ENCODE assay signal across 8 cellular contexts in the genomic region with DNA sequence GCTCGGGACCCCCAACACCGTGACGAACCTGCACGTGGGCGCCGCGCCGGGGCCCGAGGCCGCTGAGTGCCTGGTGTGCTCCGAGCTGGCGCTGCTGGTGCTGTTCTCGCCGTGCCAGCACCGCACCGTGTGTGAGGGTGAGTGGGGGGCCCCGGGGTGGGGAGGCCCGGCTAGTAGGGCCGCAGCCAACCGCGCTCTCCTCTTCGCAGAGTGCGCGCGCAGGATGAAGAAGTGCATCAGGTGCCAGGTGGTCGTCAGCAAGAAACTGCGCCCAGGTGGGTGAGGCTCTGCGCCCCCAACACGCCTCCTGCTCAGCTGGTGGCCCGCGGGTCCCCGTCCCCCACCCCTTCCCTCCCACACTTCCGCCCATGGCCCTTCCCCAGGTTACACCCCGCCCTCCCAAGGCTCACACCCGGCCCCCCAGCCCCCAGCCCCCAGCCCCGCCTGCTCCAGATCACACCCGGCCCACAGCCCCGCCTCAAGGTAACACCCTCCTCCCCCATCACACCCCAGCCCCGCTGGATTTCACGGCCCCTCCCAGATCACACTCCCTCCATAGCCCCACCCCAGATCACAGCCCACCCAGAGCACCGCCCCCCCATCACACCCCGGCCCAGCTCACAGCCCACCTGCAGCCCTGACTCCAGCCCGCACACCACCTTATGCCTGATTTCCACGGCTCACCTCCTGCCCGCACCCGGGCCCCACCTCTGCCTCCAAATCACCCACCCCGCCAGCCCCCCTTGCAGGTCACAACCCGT. TPM values are rescaled to one million over a fixed set of nuclear protein-coding genes. Genes with fewer than 3 reads are reported as not detected.
DNase-seq lines count a peak whose midpoint lies in the region; ATAC-seq and TF ChIP-seq lines count a peak whose summit lies in the region.

No MANE protein-coding gene starts in this region.

- no peaks in the 10 kb centered on the region for H3K27me3 Mint-ChIP-seq in CD8-positive, alpha-beta T cell (ENCODE audit: low read depth)
- peaks cover 4% of the 10 kb centered on the region for H3K27me3 Mint-ChIP-seq in activated B cell treated with CpG ODN at 0.5 μM for 24 hours
- no peaks in the 10 kb centered on the region for H3K27me3 Mint-ChIP-seq in Caco-2 (ENCODE audit: insufficient read depth, unreplicated experiment)

- H3K4me3 Mint-ChIP-seq in CD8-positive, alpha-beta T cell: peak overlapping the region; percentile 92
- peak overlapping the region; percentile 62 for H3K4me3 Mint-ChIP-seq in activated B cell treated with CpG ODN at 0.5 μM for 24 hours
- no peak overlapping the region for H3K4me3 Mint-ChIP-seq in Caco-2 (ENCODE audit: unreplicated experiment)

- no peaks in the 10 kb centered on the region for H3K9me3 Mint-ChIP-seq in CD8-positive, alpha-beta T cell
- H3K9me3 Mint-ChIP-seq in activated B cell treated with CpG ODN at 0.5 μM for 24 hours (no peaks in the 10 kb centered on the region), Caco-2 (ENCODE audit: unreplicated experiment) (no peaks in the 10 kb centered on the region)

- H3K36me3 ChIP-seq in CD8-positive, alpha-beta T cell (ENCODE audit: insufficient read depth, low read length): no peaks in the 10 kb centered on the region
- no peaks in the 10 kb centered on the region for H3K36me3 ChIP-seq in Caco-2 (ENCODE audit: control insufficient read depth, insufficient read depth, low read length)

- ATAC-seq in CD8-positive, alpha-beta T cell: peak; percentile 65
- ATAC-seq in activated B cell treated with CpG ODN at 0.5 μM for 24 hours (ENCODE audit: low read depth): peak; percentile 48
- no peak for ATAC-seq in HG03565 (IDR thresholded peaks at IDR 0.05; ENCODE audit: unreplicated experiment)

- no peaks in the 10 kb centered on the region for H3K9me3 ChIP-seq in CD8-positive, alpha-beta T cell (ENCODE audit: low read length)
- no peaks in the 10 kb centered on the region for H3K9me3 ChIP-seq in Caco-2

- peaks cover 13% of the 10 kb centered on the region for H3K4me1 Mint-ChIP-seq in CD8-positive, alpha-beta T cell (ENCODE audit: low read depth)
- H3K4me1 Mint-ChIP-seq in activated B cell treated with CpG ODN at 0.5 μM for 24 hours: peaks cover 6% of the 10 kb centered on the region
- no peaks in the 10 kb centered on the region for H3K4me1 Mint-ChIP-seq in Caco-2 (ENCODE audit: low read depth, unreplicated experiment)

- no peaks in the 10 kb centered on the region for H3K36me3 Mint-ChIP-seq in CD8-positive, alpha-beta T cell
- H3K36me3 Mint-ChIP-seq in activated B cell treated with CpG ODN at 0.5 μM for 24 hours (ENCODE audit: low read depth): no peaks in the 10 kb centered on the region
- peaks cover 13% of the 10 kb centered on the region for H3K36me3 Mint-ChIP-seq in Caco-2 (ENCODE audit: insufficient read depth, unreplicated experiment)

- peak overlapping the region; percentile 63 for H3K27ac ChIP-seq in CD8-positive, alpha-beta T cell (ENCODE audit: low read depth, low read length)

- CTCF ChIA-PET in CD8-positive, alpha-beta T cell (lab: Charles Lee): interaction anchor here (0.8 to 2.8 kb wide), 4 partner anchors 12 to 52 kb away, joined by 3 to 10 read pairs (median 7); partner anchors contain the start of gene MIB2
- CTCF ChIA-PET in activated B cell treated with CpG ODN at 0.5 μM for 24 hours (lab: Charles Lee): no interaction called here
- CTCF ChIA-PET in Caco-2 (lab: Charles Lee): no interaction called here

- H3K4me3 ChIP-seq in CD8-positive, alpha-beta T cell (ENCODE audit: low read depth, low read length): peak overlapping the region; percentile 65
- no peak overlapping the region for H3K4me3 ChIP-seq in Caco-2 (ENCODE audit: low read depth, low read length)

- POLR2A ChIA-PET in CD8-positive, alpha-beta T cell (lab: Charles Lee): interaction anchor here (0.8 to 4.1 kb wide), 11 partner anchors 12 to 279 kb away, joined by 3 to 112 read pairs (median 5); partner anchors contain the start of genes AURKAIP1, CCNL2, CDK11A and MIB2
- POLR2A ChIA-PET in activated B cell treated with CpG ODN at 0.5 μM for 24 hours (lab: Charles Lee) (interaction anchor here (0.5 to 4.1 kb wide), 11 partner anchors 9 to 817 kb away, joined by 3 to 35 read pairs (median 4); partner anchors contain the start of gene MIB2), Caco-2 (lab: Charles Lee) (no interaction called here)

- no peaks in the 10 kb centered on the region for H3K27me3 ChIP-seq in CD8-positive, alpha-beta T cell (ENCODE audit: insufficient read depth, low read length)
- H3K27me3 ChIP-seq in Caco-2 (replicated peaks; ENCODE audit: control insufficient read depth, insufficient read depth, low read length): no peaks in the 10 kb centered on the region

- DNase-seq in CD8-positive, alpha-beta T cell: peak; percentile 62 to 91 (median 79)
- DNase-seq in activated B cell treated with CpG ODN at 0.5 μM for 24 hours (no peak), Caco-2 (no peak), NCI-H128 (lab: John Stamatoyannopoulos, UW; ENCODE audit: unreplicated experiment) (no peak), HuH-7.5 (ENCODE audit: low spot score) (no peak)
- peak; percentile 82 for DNase-seq in central memory CD4-positive, alpha-beta T cell
- DNase-seq in stimulated activated CD4-positive, alpha-beta T cell treated with anti-CD3 and anti-CD28 coated beads, Interleukin-15, amount 100 ng/mL, for 24 hours: peak; percentile 66

- no peak for TF ChIP-seq CTCF in CD8-positive, alpha-beta T cell (IDR thresholded peaks at IDR 0.05)
- TF ChIP-seq CTCF in activated B cell treated with CpG ODN at 0.5 μM for 24 hours (IDR thresholded peaks at IDR 0.05): no peak
- TF ChIP-seq CTCF in Caco-2 (IDR thresholded peaks at IDR 0.05; ENCODE audit: insufficient read depth in 1 of 2, low read depth in 1 of 2, low read length in 1 of 2, severe bottlenecking in 1 of 2, unreplicated experiment in 1 of 2): no peak

- H3K27ac Mint-ChIP-seq in CD8-positive, alpha-beta T cell: peak overlapping the region; percentile 76
- H3K27ac Mint-ChIP-seq in activated B cell treated with CpG ODN at 0.5 μM for 24 hours (peak overlapping the region; percentile 35), Caco-2 (ENCODE audit: unreplicated experiment) (no peak overlapping the region)

- intact Hi-C loops in CD8-positive, alpha-beta T cell (cut with DNase I, micrococcal nuclease): loop anchor here (2.0 to 5.0 kb wide), 5 partner anchors 15 to 278 kb away; partner anchors contain the start of genes SSU72 (in 2 of the 2), ATAD3B (in 1 of the 2) and MIB2 (in 1 of the 2)
- intact Hi-C loops in activated B cell treated with CpG ODN at 0.5 μM for 24 hours (cut with micrococcal nuclease): loop anchor here (2.0 to 5.0 kb wide), 3 partner anchors 15 to 278 kb away; partner anchors contain the start of genes MIB2 and SSU72
- intact Hi-C loops in Caco-2 (cut with micrococcal nuclease; ENCODE audit: unreplicated experiment): no loop called here

- no TSS peak for BruUV-seq in Caco-2 (replicated peaks; lab: Mats Ljungman, UMichigan)

- H3K4me1 ChIP-seq in CD8-positive, alpha-beta T cell (ENCODE audit: insufficient read depth, low read length): peaks cover 11% of the 10 kb centered on the region
- no peaks in the 10 kb centered on the region for H3K4me1 ChIP-seq in Caco-2

RNA-seq across cellular contexts. Expression of gene MMP23B, which starts 2.4 kb away (rescaled TPM):
- total RNA-seq in CD8-positive, alpha-beta T cell: 10 to 100 TPM; 11.9 to 12.3 TPM
- total RNA-seq in activated B cell treated with CpG ODN at 0.5 μM for 24 hours (0.32 and 0.35 TPM in 2 replicates), Caco-2 (2022) (3.7 and 6.0 TPM in 2 replicates)

RNA-seq across cellular contexts. Expression of gene MIB2, which starts 14.3 kb away (rescaled TPM):
- 10 to 100 TPM; 57.0 to 57.3 TPM for total RNA-seq in CD8-positive, alpha-beta T cell
- total RNA-seq in activated B cell treated with CpG ODN at 0.5 μM for 24 hours (27.6 and 36.4 TPM in 2 replicates), Caco-2 (2022) (31.9 and 32.4 TPM in 2 replicates)

RNA-seq across cellular contexts. Expression of gene CDK11B, which starts 29.2 kb away (rescaled TPM):
- total RNA-seq in CD8-positive, alpha-beta T cell: 10 to 100 TPM; 64.0 to 64.7 TPM
- total RNA-seq in activated B cell treated with CpG ODN at 0.5 μM for 24 hours: 28.5 and 29.1 TPM in 2 replicates
- total RNA-seq in Caco-2 (2022): 29.3 and 30.2 TPM in 2 replicates

RNA-seq across cellular contexts. Expression of gene FNDC10, which starts 29.7 kb away (rescaled TPM):
- 1 to 10 TPM; 1.1 to 1.6 TPM for total RNA-seq in CD8-positive, alpha-beta T cell
- total RNA-seq in activated B cell treated with CpG ODN at 0.5 μM for 24 hours (0.46 and 0.60 TPM in 2 replicates), Caco-2 (2022) (13.6 and 15.6 TPM in 2 replicates)

RNA-seq across cellular contexts. Expression of gene SSU72, which starts 54.9 kb away (rescaled TPM):
- 10 to 100 TPM; 86.8 to 87.9 TPM for total RNA-seq in CD8-positive, alpha-beta T cell
- 111 and 118 TPM in 2 replicates for total RNA-seq in activated B cell treated with CpG ODN at 0.5 μM for 24 hours
- total RNA-seq in Caco-2 (2022): 91.5 and 96.2 TPM in 2 replicates

Comparison
In these comparisons a context has a peak if more than half of its experiments do, and no peak if none do; other contexts are left out.
1. DNase-seq: peak in CD8-positive, alpha-beta T cell (7 of 7), central memory CD4-positive, alpha-beta T cell (single experiment) and stimulated activated CD4-positive, alpha-beta T cell treated with anti-CD3 and anti-CD28 coated beads, Interleukin-15, amount 100 ng/mL, for 24 hours (single experiment); none in activated B cell treated with CpG ODN at 0.5 μM for 24 hours (single experiment), Caco-2 (0 of 2), NCI-H128 (single experiment) and HuH-7.5 (single experiment).